In genomic region chr6:130912451-130912850, GRCh38 we compare ENCODE assay signal across 2 cellular contexts.
TF ChIP-seq lines count a peak whose summit lies in the region.

No MANE protein-coding gene starts in this region.

TF ChIP-seq in HepG2, 621 proteins besides CTCF, POLR2A, EP300 and RAD21 (continued from another document and continues in another):
- TF ChIP-seq GRHL1 (CRISPR knock-in tag; conservative IDR thresholded peaks at IDR 0.05) (no peak), ZNF780A (CRISPR knock-in tag; IDR thresholded peaks at IDR 0.05) (no peak), ZNF709 (CRISPR knock-in tag; IDR thresholded peaks at IDR 0.05) (no peak), ZNF773 (CRISPR knock-in tag; IDR thresholded peaks at IDR 0.05; ENCODE audit: borderline replicate concordance) (no peak), TIGD3 (CRISPR knock-in tag; IDR thresholded peaks at IDR 0.05; ENCODE audit: borderline replicate concordance) (no peak), XRCC5 (optimal IDR thresholded peaks at IDR 0.05; ENCODE audit: low read length) (no peak), SOX13 (IDR thresholded peaks at IDR 0.05) (no peak), SOX13 (CRISPR knock-in tag; conservative IDR thresholded peaks at IDR 0.05 in 1 of 2, IDR thresholded peaks at IDR 0.05 in 1 of 2) (no peak), TEAD3 (CRISPR knock-in tag; optimal IDR thresholded peaks at IDR 0.05; ENCODE audit: borderline replicate concordance) (no peak), ZNF263 (CRISPR knock-in tag; IDR thresholded peaks at IDR 0.05) (no peak), ESRRA (CRISPR knock-in tag; IDR thresholded peaks at IDR 0.05; ENCODE audit: low read depth) (no peak), PLRG1 (conservative IDR thresholded peaks at IDR 0.05) (no peak), ZNF672 (CRISPR knock-in tag; IDR thresholded peaks at IDR 0.05) (no peak)
- TF ChIP-seq, protein P1, sequence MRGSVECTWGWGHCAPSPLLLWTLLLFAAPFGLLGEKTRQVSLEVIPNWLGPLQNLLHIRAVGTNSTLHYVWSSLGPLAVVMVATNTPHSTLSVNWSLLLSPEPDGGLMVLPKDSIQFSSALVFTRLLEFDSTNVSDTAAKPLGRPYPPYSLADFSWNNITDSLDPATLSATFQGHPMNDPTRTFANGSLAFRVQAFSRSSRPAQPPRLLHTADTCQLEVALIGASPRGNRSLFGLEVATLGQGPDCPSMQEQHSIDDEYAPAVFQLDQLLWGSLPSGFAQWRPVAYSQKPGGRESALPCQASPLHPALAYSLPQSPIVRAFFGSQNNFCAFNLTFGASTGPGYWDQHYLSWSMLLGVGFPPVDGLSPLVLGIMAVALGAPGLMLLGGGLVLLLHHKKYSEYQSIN (CRISPR knock-in tag; IDR thresholded peaks at IDR 0.05; ENCODE audit: borderline replicate concordance), result no peak
- TF ChIP-seq, protein P2, sequence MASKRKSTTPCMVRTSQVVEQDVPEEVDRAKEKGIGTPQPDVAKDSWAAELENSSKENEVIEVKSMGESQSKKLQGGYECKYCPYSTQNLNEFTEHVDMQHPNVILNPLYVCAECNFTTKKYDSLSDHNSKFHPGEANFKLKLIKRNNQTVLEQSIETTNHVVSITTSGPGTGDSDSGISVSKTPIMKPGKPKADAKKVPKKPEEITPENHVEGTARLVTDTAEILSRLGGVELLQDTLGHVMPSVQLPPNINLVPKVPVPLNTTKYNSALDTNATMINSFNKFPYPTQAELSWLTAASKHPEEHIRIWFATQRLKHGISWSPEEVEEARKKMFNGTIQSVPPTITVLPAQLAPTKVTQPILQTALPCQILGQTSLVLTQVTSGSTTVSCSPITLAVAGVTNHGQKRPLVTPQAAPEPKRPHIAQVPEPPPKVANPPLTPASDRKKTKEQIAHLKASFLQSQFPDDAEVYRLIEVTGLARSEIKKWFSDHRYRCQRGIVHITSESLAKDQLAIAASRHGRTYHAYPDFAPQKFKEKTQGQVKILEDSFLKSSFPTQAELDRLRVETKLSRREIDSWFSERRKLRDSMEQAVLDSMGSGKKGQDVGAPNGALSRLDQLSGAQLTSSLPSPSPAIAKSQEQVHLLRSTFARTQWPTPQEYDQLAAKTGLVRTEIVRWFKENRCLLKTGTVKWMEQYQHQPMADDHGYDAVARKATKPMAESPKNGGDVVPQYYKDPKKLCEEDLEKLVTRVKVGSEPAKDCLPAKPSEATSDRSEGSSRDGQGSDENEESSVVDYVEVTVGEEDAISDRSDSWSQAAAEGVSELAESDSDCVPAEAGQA (IDR thresholded peaks at IDR 0.05; ENCODE audit: low read depth), result no peak
- TF ChIP-seq, protein P2 (CRISPR knock-in tag; IDR thresholded peaks at IDR 0.05; ENCODE audit: borderline replicate concordance), result no peak

TF ChIP-seq in K562, 482 proteins besides CTCF, POLR2A, EP300 and RAD21 (continued from another document):
- TF ChIP-seq, protein P3, sequence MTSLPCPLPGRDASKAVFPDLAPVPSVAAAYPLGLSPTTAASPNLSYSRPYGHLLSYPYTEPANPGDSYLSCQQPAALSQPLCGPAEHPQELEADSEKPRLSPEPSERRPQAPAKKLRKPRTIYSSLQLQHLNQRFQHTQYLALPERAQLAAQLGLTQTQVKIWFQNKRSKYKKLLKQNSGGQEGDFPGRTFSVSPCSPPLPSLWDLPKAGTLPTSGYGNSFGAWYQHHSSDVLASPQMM (CRISPR knock-in tag; IDR thresholded peaks at IDR 0.05), result no peak
- TF ChIP-seq E2F3 (CRISPR knock-in tag; IDR thresholded peaks at IDR 0.05) (no peak), RAD51 (IDR thresholded peaks at IDR 0.05; ENCODE audit: borderline replicate concordance, low read depth) (no peak), ZNF695 (CRISPR knock-in tag; IDR thresholded peaks at IDR 0.05) (no peak), TFAM (CRISPR knock-in tag; conservative IDR thresholded peaks at IDR 0.05) (no peak), PHB2 (IDR thresholded peaks at IDR 0.05; ENCODE audit: low read depth) (no peak), SMAD2 (IDR thresholded peaks at IDR 0.05; ENCODE audit: low read depth, low read length) (no peak), L3MBTL2 (IDR thresholded peaks at IDR 0.05) (no peak)
- TF ChIP-seq, protein P4, sequence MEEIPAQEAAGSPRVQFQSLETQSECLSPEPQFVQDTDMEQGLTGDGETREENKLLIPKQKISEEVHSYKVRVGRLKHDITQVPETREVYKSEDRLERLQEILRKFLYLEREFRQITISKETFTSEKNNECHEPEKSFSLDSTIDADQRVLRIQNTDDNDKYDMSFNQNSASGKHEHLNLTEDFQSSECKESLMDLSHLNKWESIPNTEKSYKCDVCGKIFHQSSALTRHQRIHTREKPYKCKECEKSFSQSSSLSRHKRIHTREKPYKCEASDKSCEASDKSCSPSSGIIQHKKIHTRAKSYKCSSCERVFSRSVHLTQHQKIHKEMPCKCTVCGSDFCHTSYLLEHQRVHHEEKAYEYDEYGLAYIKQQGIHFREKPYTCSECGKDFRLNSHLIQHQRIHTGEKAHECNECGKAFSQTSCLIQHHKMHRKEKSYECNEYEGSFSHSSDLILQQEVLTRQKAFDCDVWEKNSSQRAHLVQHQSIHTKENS (CRISPR knock-in tag; IDR thresholded peaks at IDR 0.05), result no peak
